In the genomic region with DNA sequence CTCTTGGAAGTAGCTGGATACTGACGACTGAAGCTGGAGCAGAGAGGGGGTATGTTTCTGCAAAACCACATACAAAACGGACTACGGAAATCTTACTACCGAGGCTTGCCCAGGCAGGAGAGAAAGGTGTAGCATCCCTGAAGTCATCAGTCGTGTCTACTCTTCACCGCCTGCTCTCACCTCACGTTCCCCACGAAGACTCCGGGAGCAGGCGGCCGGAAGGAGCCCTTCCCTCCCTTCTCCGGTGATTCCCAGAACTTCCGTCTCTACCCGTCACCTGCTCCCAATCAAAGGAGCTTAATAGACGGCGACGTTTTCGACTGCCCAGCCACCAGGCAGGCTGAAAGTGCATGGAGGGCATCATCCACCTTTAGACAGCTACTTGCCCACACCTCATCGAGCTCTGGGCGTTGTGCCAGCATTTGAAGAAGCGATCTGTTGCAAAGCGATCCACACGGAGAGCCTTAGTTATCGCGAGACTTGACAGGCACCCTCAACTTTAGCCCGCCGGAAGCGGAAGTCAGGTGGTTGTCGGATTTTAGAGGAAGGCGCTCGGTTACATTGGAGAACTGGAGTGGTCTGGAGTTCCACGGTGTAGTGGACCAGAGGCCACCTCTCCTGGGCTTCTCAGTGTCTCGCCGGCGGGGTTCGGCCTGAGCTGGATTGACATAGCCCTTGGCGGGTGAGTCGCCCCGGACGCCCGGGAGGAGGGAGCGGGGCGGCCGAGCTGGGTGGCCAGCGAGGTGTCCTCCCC, we compare ENCODE assay signal across 8 cellular contexts. TPM values are rescaled to one million over a fixed set of nuclear protein-coding genes. Genes with fewer than 3 reads are reported as not detected.
DNase-seq lines count a peak whose midpoint lies in the region; ATAC-seq and TF ChIP-seq lines count a peak whose summit lies in the region.

A gene (plus strand): TSS at position 523 of the 754 bp plus-strand sequence. CDS start 2,809 bp downstream, outside the sequence.

- H3K9me3 Mint-ChIP-seq in neural progenitor cell, result no peaks in the 10 kb centered on the region

- H3K9me2 ChIP-seq in MM.1S (replicated peaks; ENCODE audit: insufficient read depth, low read length), result no peaks in the 10 kb centered on the region

- H3K79me2 ChIP-seq in MM.1S (ENCODE audit: low read length) (peaks cover 23% of the 10 kb centered on the region), neural progenitor cell (ENCODE audit: low read depth) (peaks cover 15% of the 10 kb centered on the region)

- DNase-seq in G401 (ENCODE audit: low spot score) (peak; percentile 97), HAP-1 (ENCODE audit: low spot score in 2 of 2) (peak; percentile 99 to 100), MM.1S (peak; percentile 97), SIG-M5 (lab: John Stamatoyannopoulos, UW) (peak; percentile 62), foreskin keratinocyte (peak; percentile 90 to 95), neural progenitor cell (ENCODE audit: low spot score) (peak; percentile 92), stromal cell of bone marrow (ENCODE audit: low read depth) (peak; percentile 93)
- DNase-seq in activated naive CD4-positive, alpha-beta T cell (lab: John Stamatoyannopoulos, UW), result peak; percentile 67 to 87 (median 77)

- peaks cover 3% of the 10 kb centered on the region for H3K27me3 Mint-ChIP-seq in neural progenitor cell (ENCODE audit: insufficient read depth, low read depth)

- H3K27ac ChIP-seq in MM.1S (ENCODE audit: low read length) (peak within 1 kb of the TSS; percentile 17; the same call in 1 of the 2 replicates), foreskin keratinocyte (peak within 1 kb of the TSS; percentile 57), neural progenitor cell (no peak within 1 kb of the TSS)

- peak within 1 kb of the TSS; percentile 98 for H3K4me3 Mint-ChIP-seq in neural progenitor cell

- peak within 1 kb of the TSS; percentile 97 for H3K27ac Mint-ChIP-seq in neural progenitor cell

- H3F3A ChIP-seq in MM.1S (ENCODE audit: insufficient read depth, low read length) (no peaks in the 10 kb centered on the region; the same call in 1 of the 2 replicates), neural progenitor cell (ENCODE audit: low read depth) (no peaks in the 10 kb centered on the region)

- H3K4me1 ChIP-seq in HAP-1 (peaks cover 16% of the 10 kb centered on the region), MM.1S (ENCODE audit: low read length) (peaks cover 4% of the 10 kb centered on the region; the same call in 1 of the 2 replicates), foreskin keratinocyte (no peaks in the 10 kb centered on the region), neural progenitor cell (peaks cover 6% of the 10 kb centered on the region)

- H3K36me3 ChIP-seq in HAP-1 (replicated peaks) (peaks cover 23% of the 10 kb centered on the region), MM.1S (replicated peaks; ENCODE audit: insufficient read depth, low read length) (no peaks in the 10 kb centered on the region), neural progenitor cell (peaks cover 3% of the 10 kb centered on the region)

- in situ Hi-C loops in G401 (cut with HindIII; ENCODE audit: low sequenced_read_pairs), result loop anchor here (5.0 kb wide), 1 partner anchor 34 kb away; a partner anchor contains a TSS
- in situ Hi-C loops in HAP-1 (cut with MboI; ENCODE audit: low sequenced_read_pairs), result no loop called here

- H3K9me3 ChIP-seq in HAP-1, result no peaks in the 10 kb centered on the region
- H3K9me3 ChIP-seq in MM.1S (replicated peaks; ENCODE audit: insufficient read depth, low read length), result no peaks in the 10 kb centered on the region
- no peaks in the 10 kb centered on the region for H3K9me3 ChIP-seq in neural progenitor cell (ENCODE audit: low read depth)

- H3K36me3 Mint-ChIP-seq in neural progenitor cell, result peaks cover 6% of the 10 kb centered on the region

- H2AFZ ChIP-seq in MM.1S (ENCODE audit: low read length) (peak within 1 kb of the TSS; percentile 91), neural progenitor cell (replicated peaks) (peak within 1 kb of the TSS; percentile 100)

- H4K20me1 ChIP-seq in MM.1S (ENCODE audit: insufficient read depth, low read length) (no peaks in the 10 kb centered on the region), neural progenitor cell (ENCODE audit: low read depth) (no peaks in the 10 kb centered on the region)

- peaks cover 22% of the 10 kb centered on the region for H3K4me1 Mint-ChIP-seq in neural progenitor cell

- ATAC-seq in foreskin keratinocyte, result peak; percentile 95

- H3K9ac ChIP-seq in MM.1S (ENCODE audit: low read length), result peak within 1 kb of the TSS; percentile 71
- peak within 1 kb of the TSS; percentile 80 for H3K9ac ChIP-seq in neural progenitor cell

- H3K27me3 ChIP-seq in HAP-1 (ENCODE audit: low read depth), result no peaks in the 10 kb centered on the region
- H3K27me3 ChIP-seq in MM.1S (replicated peaks; ENCODE audit: insufficient read depth, low read length), result no peaks in the 10 kb centered on the region
- H3K27me3 ChIP-seq in foreskin keratinocyte, result no peaks in the 10 kb centered on the region
- peaks cover 4% of the 10 kb centered on the region for H3K27me3 ChIP-seq in neural progenitor cell

- peak within 1 kb of the TSS; percentile 93 for H3K4me3 ChIP-seq in HAP-1
- H3K4me3 ChIP-seq in MM.1S (ENCODE audit: low read length), result peak within 1 kb of the TSS; percentile 74
- H3K4me3 ChIP-seq in neural progenitor cell, result peak within 1 kb of the TSS; percentile 93

- TF ChIP-seq CTCF in MM.1S (IDR thresholded peaks at IDR 0.05; ENCODE audit: low read length) (no peak), foreskin keratinocyte (conservative IDR thresholded peaks at IDR 0.05) (no peak), neural progenitor cell (IDR thresholded peaks at IDR 0.05) (no peak)

- H3K4me2 ChIP-seq in MM.1S (ENCODE audit: low read depth, low read length) (peak within 1 kb of the TSS; percentile 75), neural progenitor cell (peak within 1 kb of the TSS; percentile 96)

RNA-seq across cellular contexts. Expression of the gene that starts here (rescaled TPM):
- 26.8 and 38.9 TPM in 2 replicates for total RNA-seq in G401 (2014; rRNA removed; shearing (Covaris generic))
- total RNA-seq in foreskin keratinocyte (29.6 and 31.6 TPM in 2 replicates), neural progenitor cell (ENCODE audit: low replicate concordance) (37.2 and 50.6 TPM in 2 replicates)
- 25.9 and 26.7 TPM in 2 replicates for polyA plus RNA-seq in foreskin keratinocyte
